In genomic region chr14:79044894-79045624, GRCh38 we compare ENCODE assay signal across 8 cellular contexts.
DNase-seq lines count a peak whose midpoint lies in the region; ATAC-seq and TF ChIP-seq lines count a peak whose summit lies in the region.

No MANE protein-coding gene starts in this region.

- no peak overlapping the region for H2BK120ac ChIP-seq in neuronal stem cell (ENCODE audit: low read depth, low read length)

- no peaks in the 10 kb centered on the region for H3K36me3 ChIP-seq in neuronal stem cell (replicated peaks in 1 of 2; ENCODE audit: control insufficient read depth in 2 of 2, insufficient read depth in 2 of 2, low read length in 2 of 2)
- H3K36me3 ChIP-seq in testis (ENCODE audit: low read depth, missing control alignments) = no peaks in the 10 kb centered on the region

- H3K27me3 ChIP-seq in neuronal stem cell (ENCODE audit: control insufficient read depth in 3 of 3, insufficient read depth in 3 of 3, low read depth in 1 of 3, low read length in 3 of 3) = no peaks in the 10 kb centered on the region
- H3K27me3 ChIP-seq in testis = no peaks in the 10 kb centered on the region

- H3K4me1 ChIP-seq in neuronal stem cell (ENCODE audit: control insufficient read depth in 2 of 2, insufficient read depth in 1 of 2, low read depth in 1 of 2, low read length in 2 of 2) (peaks cover 0 to 3% of the 10 kb centered on the region in 2 donors), testis (no peaks in the 10 kb centered on the region)

- H2BK12ac ChIP-seq in neuronal stem cell (ENCODE audit: low read length) = no peak overlapping the region

- no CpG with 5 or more reads among the region's 8 CpGs for WGBS in neuronal stem cell (ENCODE audit: extremely low coverage in 2 of 2, insufficient read length in 2 of 2, insufficient replicate concordance in 1 of 2), 2 donors
- 56 to 70% methylated on average over 8 of the region's 8 CpGs for WGBS in testis, 2 donors

- no peak overlapping the region for H3K18ac ChIP-seq in neuronal stem cell (ENCODE audit: low read length)

- H3K4ac ChIP-seq in neuronal stem cell (ENCODE audit: low read length) = no peak overlapping the region

- H4K8ac ChIP-seq in neuronal stem cell (ENCODE audit: low read depth, low read length) = no peak overlapping the region

- TF ChIP-seq CTCF in testis (IDR thresholded peaks at IDR 0.05) = no peak

- peaks cover 0 to 7% of the 10 kb centered on the region in 2 donors for H3K9me3 ChIP-seq in neuronal stem cell (replicated peaks in 1 of 2; ENCODE audit: control insufficient read depth in 2 of 2, insufficient read depth in 1 of 2, low read depth in 1 of 2, low read length in 2 of 2)
- no peaks in the 10 kb centered on the region for H3K9me3 ChIP-seq in testis

- no peak overlapping the region for H3K23ac ChIP-seq in neuronal stem cell (ENCODE audit: low read depth, low read length, poor library complexity)

- no peak overlapping the region for H3K9ac ChIP-seq in neuronal stem cell (ENCODE audit: low read depth, low read length, poor library complexity)

- H3K79me1 ChIP-seq in neuronal stem cell (ENCODE audit: low read depth, low read length) = no peaks in the 10 kb centered on the region

- H2AK5ac ChIP-seq in neuronal stem cell (ENCODE audit: low read depth, low read length) = no peak overlapping the region

- H3K4me2 ChIP-seq in neuronal stem cell (ENCODE audit: insufficient read depth, low read length, poor library complexity, severe bottlenecking) = no peak overlapping the region

- H2BK15ac ChIP-seq in neuronal stem cell (ENCODE audit: low read length) = no peak overlapping the region

- no peak for ATAC-seq in GM19397 (IDR thresholded peaks at IDR 0.05; ENCODE audit: unreplicated experiment)

- TF ChIP-seq POLR2A in testis (IDR thresholded peaks at IDR 0.05) = no peak

- no peak overlapping the region for H3K14ac ChIP-seq in neuronal stem cell (ENCODE audit: low read length)

- no peak overlapping the region for H4K91ac ChIP-seq in neuronal stem cell (ENCODE audit: low read depth, low read length, poor library complexity)

- no peak overlapping the region for H2BK5ac ChIP-seq in neuronal stem cell (ENCODE audit: low read length)

- DNase-seq in Daoy (ENCODE audit: low read depth) (peak; percentile 50), NCI-H2081 treated with DMSO at 0.1 percent for 48 hours (lab: John Stamatoyannopoulos, UW) (peak; percentile 79), dermis blood vessel endothelial cell (peak; percentile 90), neuronal stem cell (ENCODE audit: low spot score) (no peak), testis (no peak), NCI-H1694 (lab: John Stamatoyannopoulos, UW) (no peak)
- DNase-seq in stimulated activated CD8-positive, alpha-beta memory T cell treated with anti-CD3 and anti-CD28 coated beads, Interleukin-4, amount 100 ng/mL, for 48 hours = no peak

- intact Hi-C loops in testis (cut with DNase I; ENCODE audit: low total_unique reads) = no loop called here

- H3K4me3 ChIP-seq in neuronal stem cell (ENCODE audit: low read length in 2 of 2) (no peak overlapping the region), testis (no peak overlapping the region)

- peak overlapping the region; percentile 29 for H2AFZ ChIP-seq in neuronal stem cell (ENCODE audit: low read length)

- H3K27ac ChIP-seq in neuronal stem cell (replicated peaks; ENCODE audit: low read length) (no peak overlapping the region), testis (no peak overlapping the region)

Comparison
In these comparisons a context has a peak if more than half of its experiments do, and no peak if none do; other contexts are left out.
1. DNase-seq: peak in Daoy (single experiment), NCI-H2081 treated with DMSO at 0.1 percent for 48 hours (single experiment) and dermis blood vessel endothelial cell (single experiment); none in neuronal stem cell (single experiment), testis (single experiment), NCI-H1694 (single experiment) and stimulated activated CD8-positive, alpha-beta memory T cell treated with anti-CD3 and anti-CD28 coated beads, Interleukin-4, amount 100 ng/mL, for 48 hours (single experiment).